ENCODE assay signal across 8 cellular contexts in the genomic region with DNA sequence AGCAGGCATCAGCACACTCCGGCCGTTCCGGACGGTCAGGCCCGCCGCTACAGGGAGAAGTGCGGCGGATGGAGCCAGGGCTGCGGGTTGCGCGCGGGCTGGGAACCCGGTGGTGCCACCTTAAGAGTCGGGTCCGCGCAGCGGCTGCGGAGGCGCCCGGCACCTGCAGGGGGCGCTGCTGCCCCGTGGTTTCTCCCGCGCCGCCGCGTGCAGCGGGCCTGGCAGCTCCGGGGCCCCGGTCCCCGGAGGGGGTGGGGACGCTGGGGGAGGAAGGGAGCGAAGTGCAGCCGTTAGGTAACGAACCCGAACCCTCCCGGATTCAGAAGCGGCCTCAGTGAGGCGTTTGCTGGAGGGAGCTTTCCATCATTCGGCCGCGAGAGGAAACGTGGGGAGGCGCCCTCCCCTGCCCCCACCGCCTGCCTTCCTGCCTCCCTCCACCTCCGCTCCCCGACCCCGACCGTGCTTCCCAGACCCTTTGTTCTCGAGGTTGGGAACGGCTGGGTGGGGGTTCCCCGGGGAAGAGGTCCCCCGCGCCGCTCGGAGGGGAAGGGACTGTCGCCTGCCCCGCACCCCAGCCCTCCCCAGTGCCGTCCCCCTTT. TPM values are rescaled to one million over a fixed set of nuclear protein-coding genes. Genes with fewer than 3 reads are reported as not detected.
DNase-seq lines count a peak whose midpoint lies in the region; ATAC-seq and TF ChIP-seq lines count a peak whose summit lies in the region.

No MANE protein-coding gene starts in this region.

- no peak for TF ChIP-seq POLR2A in lower leg skin (IDR thresholded peaks at IDR 0.05)

- intact Hi-C loops in lower leg skin (cut with DNase I; ENCODE audit: low total_unique reads): loop anchor here (5.0 to 10.0 kb wide), 2 partner anchors 211 to 457 kb away; no protein-coding TSS in a partner anchor

- TF ChIP-seq CTCF in AG09319 (IDR thresholded peaks at IDR 0.05; ENCODE audit: low read depth, low read length): peak; percentile 61
- peak in 1 of 3 donors; percentile 61 for TF ChIP-seq CTCF in lower leg skin (IDR thresholded peaks at IDR 0.05)

- ATAC-seq in GM18861 (IDR thresholded peaks at IDR 0.05; ENCODE audit: unreplicated experiment) (peak; percentile 82), HG03064 (IDR thresholded peaks at IDR 0.05; ENCODE audit: low read depth, unreplicated experiment) (peak; percentile 70)

- WGBS in lower leg skin, 2 donors: 0% methylated on average over 37 to 47 of the region's 59 CpGs

- no peak for DNase-seq in AG09319 (ENCODE audit: extremely low read depth, low read depth)
- peak; percentile 86 for DNase-seq in NCI-H226
- peak; percentile 81 for DNase-seq in activated CD4-positive, alpha-beta T cell treated with anti-CD3 and anti-CD28 coated beads, Interleukin-2, amount 50 U/mL, for 4 hours
- peak; percentile 85 to 89 for DNase-seq in dermis microvascular lymphatic vessel endothelial cell (ENCODE audit: low read depth in 2 of 2)
- peak; percentile 70 to 95 for DNase-seq in lower leg skin (ENCODE audit: low spot score in 2 of 2)
- peak; percentile 77 to 86 for DNase-seq in stimulated activated CD4-positive, alpha-beta T cell treated with anti-CD3 and anti-CD28 coated beads, Interleukin-4, amount 100 ng/mL, for 48 hours (ENCODE audit: low read depth in 2 of 2)

- H3K4me3 ChIP-seq in lower leg skin (ENCODE audit: low read depth, poor library complexity, severe bottlenecking): peak overlapping the region; percentile 58

RNA-seq across cellular contexts. Expression of gene SKIDA1, which starts 29.7 kb away (rescaled TPM):
- total RNA-seq in dermis microvascular lymphatic vessel endothelial cell (1.9 and 3.8 TPM in 2 replicates), lower leg skin (1 to 10 TPM in 2 of 4 donors, under 1 TPM in 2; 0.38 to 1.4 (median 0.96) TPM)

RNA-seq across cellular contexts. Expression of gene MLLT10, which starts 38.2 kb away (rescaled TPM):
- total RNA-seq in dermis microvascular lymphatic vessel endothelial cell: 42.4 and 43.9 TPM in 2 replicates
- 100 to 1,000 TPM in 1 of 4 donors, 10 to 100 TPM in 3; 42.8 to 283 (median 48.5) TPM for total RNA-seq in lower leg skin
